In the genomic region with DNA sequence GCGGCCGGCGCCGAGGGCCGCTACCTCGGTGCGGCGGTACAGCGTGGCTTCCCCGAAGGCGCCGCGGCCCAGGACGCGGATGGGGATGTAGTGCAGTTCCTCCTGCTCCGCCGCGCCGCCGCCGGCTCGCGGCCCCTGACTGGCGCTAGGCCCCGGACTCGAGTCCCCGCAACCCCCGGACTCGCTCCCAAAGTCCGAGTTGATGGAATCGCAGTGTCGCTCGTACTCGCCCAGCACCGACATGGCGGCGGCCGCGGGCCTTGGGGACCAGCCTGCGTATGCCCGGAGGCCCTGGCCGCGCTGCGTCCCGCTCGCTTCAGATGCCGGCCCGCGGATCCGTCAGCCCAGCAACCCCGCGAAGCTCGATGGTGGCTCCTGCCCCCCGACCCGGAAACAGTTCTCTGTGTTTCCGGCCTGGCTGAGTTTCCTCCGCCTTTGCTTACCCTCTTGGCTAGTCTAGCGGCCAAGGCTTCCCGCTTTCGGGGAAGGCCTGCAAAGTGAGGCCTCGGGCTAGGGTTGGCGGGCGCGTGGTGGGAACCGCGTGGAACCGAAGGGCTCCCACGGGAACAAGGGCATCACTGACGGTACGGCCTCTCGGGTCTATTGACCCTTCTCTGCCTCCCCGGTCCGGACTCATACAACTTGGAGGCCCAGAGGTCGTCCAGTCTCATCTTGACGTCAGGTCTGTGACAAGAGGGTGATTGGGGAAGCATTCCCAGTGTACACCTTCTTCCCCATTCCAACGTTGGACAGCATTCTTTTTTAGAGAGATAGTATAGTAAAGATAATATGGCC, we compare ENCODE assay signal across 8 cellular contexts. TPM values are rescaled to one million over a fixed set of nuclear protein-coding genes. Genes with fewer than 3 reads are reported as not detected.
DNase-seq lines count a peak whose midpoint lies in the region; ATAC-seq and TF ChIP-seq lines count a peak whose summit lies in the region.

A gene (minus strand): TSS at position 370 of the 795 bp plus-strand sequence. CDS start 127 bp downstream, at position 243.

- peaks cover 7% of the 10 kb centered on the region; the same call in 1 of the 2 replicates for H3K36me3 ChIP-seq in PC-9 (ENCODE audit: low read depth)
- no peaks in the 10 kb centered on the region for H3K36me3 ChIP-seq in muscle layer of colon (ENCODE audit: insufficient read depth, low read length)

- ATAC-seq in GM21528 (IDR thresholded peaks at IDR 0.05; ENCODE audit: low FRiP score, unreplicated experiment) = peak; percentile 77

- peak; percentile 92 for DNase-seq in DMS 273 (lab: John Stamatoyannopoulos, UW; ENCODE audit: unreplicated experiment)
- peak; percentile 88 to 98 for DNase-seq in PC-9
- peak; percentile 89 for DNase-seq in activated T-cell treated with anti-CD3 and anti-CD28 coated beads, Interleukin-2, amount 50 U/mL, for 1 hour
- peak; percentile 92 to 93 for DNase-seq in erythroblast (lab: John Stamatoyannopoulos, UW)
- DNase-seq in stimulated activated CD8-positive, alpha-beta memory T cell treated with anti-CD3 and anti-CD28 coated beads, Interleukin-7, amount 100 ng/mL, for 24 hours (ENCODE audit: low read depth) = peak; percentile 82

- intact Hi-C loops in PC-9 (cut with micrococcal nuclease; ENCODE audit: unreplicated experiment) = loop anchor here (1.0 to 10.0 kb wide), 5 partner anchors 132 to 1258 kb away; a partner anchor contains a TSS

- peaks cover 77% of the 10 kb centered on the region for H3F3A ChIP-seq in PC-9 (ENCODE audit: insufficient read depth, low read depth)

- TF ChIP-seq RAD21 in Ishikawa (IDR thresholded peaks at IDR 0.05; ENCODE audit: low read depth) = no peak

- peak within 1 kb of the TSS; percentile 85 for H3K27ac ChIP-seq in PC-9
- peak within 1 kb of the TSS; percentile 93 for H3K27ac ChIP-seq in muscle layer of colon (ENCODE audit: low read depth, low read length)

- no TSS peak for BruUV-seq in PC-9 (replicated peaks; lab: Mats Ljungman, UMichigan)

- H3K27me3 ChIP-seq in PC-9 (ENCODE audit: insufficient read depth, low read depth) (no peaks in the 10 kb centered on the region), muscle layer of colon (ENCODE audit: control insufficient read depth in 1 of 2, insufficient read depth in 2 of 2, low read length in 2 of 2) (no peaks in the 10 kb centered on the region)

- peaks cover 17% of the 10 kb centered on the region for H4K20me1 ChIP-seq in PC-9 (ENCODE audit: insufficient read depth)

- CTCF ChIA-PET in PC-9 (lab: Charles Lee) = interaction anchor here (0.5 to 1.3 kb wide), 8 partner anchors 57 to 266 kb away, joined by 3 to 4 read pairs (median 3); a partner anchor contains a TSS

- TF ChIP-seq POLR2A in erythroblast (IDR thresholded peaks at IDR 0.05; ENCODE audit: low read length) = peak; percentile 95

- H3K4me3 ChIP-seq in PC-9 = peak within 1 kb of the TSS; percentile 64
- peak within 1 kb of the TSS; percentile 83 to 99 for H3K4me3 ChIP-seq in muscle layer of colon (ENCODE audit: low read depth in 1 of 2, low read length in 2 of 2)

- H3K4me2 ChIP-seq in PC-9 = peak within 1 kb of the TSS; percentile 87

- TF ChIP-seq EP300 in Ishikawa (IDR thresholded peaks at IDR 0.05; ENCODE audit: borderline replicate concordance) = no peak

- peak within 1 kb of the TSS; percentile 81 for H3K9ac ChIP-seq in muscle layer of colon (ENCODE audit: low read length)

- H3K9me2 ChIP-seq in PC-9 (ENCODE audit: insufficient read depth) = no peaks in the 10 kb centered on the region

- H3K4me1 ChIP-seq in PC-9 (replicated peaks; ENCODE audit: insufficient read depth) = peaks cover 47% of the 10 kb centered on the region
- H3K4me1 ChIP-seq in muscle layer of colon (ENCODE audit: insufficient read depth, low read length) = peaks cover 20% of the 10 kb centered on the region

- POLR2A ChIA-PET in PC-9 (lab: Charles Lee; ENCODE audit: unreplicated experiment) = interaction anchor here (0.6 to 0.9 kb wide), 7 partner anchors 42 to 757 kb away, joined by 3 to 14 read pairs (median 5); a partner anchor contains a TSS

- H2AFZ ChIP-seq in PC-9 = peak within 1 kb of the TSS; percentile 83

- TF ChIP-seq CTCF in PC-9 (conservative IDR thresholded peaks at IDR 0.05) = no peak

- no peaks in the 10 kb centered on the region; the same call in 1 of the 2 replicates for H3K9me3 ChIP-seq in PC-9 (ENCODE audit: insufficient read depth, low read depth)
- no peaks in the 10 kb centered on the region for H3K9me3 ChIP-seq in muscle layer of colon (ENCODE audit: low read length)

- H3K79me2 ChIP-seq in PC-9 (ENCODE audit: low read depth) = peaks cover 60% of the 10 kb centered on the region

TF ChIP-seq in Ishikawa, 13 proteins besides CTCF, POLR2A, EP300 and RAD21:
- TF ChIP-seq CREB1 (IDR thresholded peaks at IDR 0.05; ENCODE audit: low read depth) (0 out of 2 replicates have a peak, but pooled peaks have one; percentile 8), YY1 (IDR thresholded peaks at IDR 0.05; ENCODE audit: low read depth) (peak; percentile 70; the same call in 1 of the 2 replicates), TAF1 (IDR thresholded peaks at IDR 0.05; ENCODE audit: low read depth) (peak; percentile 97), TEAD4 (IDR thresholded peaks at IDR 0.05) (peak; percentile 25; the same call in 1 of the 2 replicates), NFIC (IDR thresholded peaks at IDR 0.05) (peak; percentile 56), TCF12 (IDR thresholded peaks at IDR 0.05; ENCODE audit: low read depth) (peak; percentile 40; the same call in 1 of the 2 replicates), CEBPB (IDR thresholded peaks at IDR 0.05) (no peak)
- TF ChIP-seq, protein P1, sequence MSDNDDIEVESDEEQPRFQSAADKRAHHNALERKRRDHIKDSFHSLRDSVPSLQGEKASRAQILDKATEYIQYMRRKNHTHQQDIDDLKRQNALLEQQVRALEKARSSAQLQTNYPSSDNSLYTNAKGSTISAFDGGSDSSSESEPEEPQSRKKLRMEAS (IDR thresholded peaks at IDR 0.05) = peak; percentile 80
- TF ChIP-seq, protein P2, sequence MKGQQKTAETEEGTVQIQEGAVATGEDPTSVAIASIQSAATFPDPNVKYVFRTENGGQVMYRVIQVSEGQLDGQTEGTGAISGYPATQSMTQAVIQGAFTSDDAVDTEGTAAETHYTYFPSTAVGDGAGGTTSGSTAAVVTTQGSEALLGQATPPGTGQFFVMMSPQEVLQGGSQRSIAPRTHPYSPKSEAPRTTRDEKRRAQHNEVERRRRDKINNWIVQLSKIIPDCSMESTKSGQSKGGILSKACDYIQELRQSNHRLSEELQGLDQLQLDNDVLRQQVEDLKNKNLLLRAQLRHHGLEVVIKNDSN (IDR thresholded peaks at IDR 0.05) = no peak

RNA-seq across cellular contexts. Expression of the gene that starts here (rescaled TPM):
- total RNA-seq in PC-9 (2021) = 170 and 174 TPM in 2 replicates

Comparison
In these comparisons a context has a peak if more than half of its experiments do, and no peak if none do; other contexts are left out.
1. Peak in every context shown above with its lines: DNase-seq, ATAC-seq, H3K4me3 ChIP-seq and H3K27ac ChIP-seq.